In genomic region chr17:75346906-75347305, GRCh38 we compare ENCODE assay signal across 8 cellular contexts. TPM values are rescaled to one million over a fixed set of nuclear protein-coding genes. Genes with fewer than 3 reads are reported as not detected.
A peak's percentile ranks its signal among the peaks of the same experiment; 100 is the strongest.
DNase-seq lines count a peak whose midpoint lies in the region; ATAC-seq, FAIRE-seq and TF ChIP-seq lines count a peak whose summit lies in the region.

No MANE protein-coding gene starts in this region.

- peak; percentile 40 for ATAC-seq in activated CD4-positive, alpha-beta T cell treated with anti-CD3 and anti-CD28 coated beads for 36 hours

- no peak overlapping the region for H2AFZ ChIP-seq in OCI-LY7 (ENCODE audit: low read length)
- H2AFZ ChIP-seq in H1 (ENCODE audit: low read length): no peak overlapping the region

- peaks cover 27% of the 10 kb centered on the region; the same call in 1 of the 2 replicates for H3K36me3 ChIP-seq in OCI-LY7 (ENCODE audit: insufficient read depth, low read length)
- no peaks in the 10 kb centered on the region for H3K36me3 ChIP-seq in H1 (ENCODE audit: control insufficient read depth in 2 of 4, insufficient read depth in 4 of 4, low read length in 3 of 4)
- no peaks in the 10 kb centered on the region for H3K36me3 ChIP-seq in ovary

- no peaks in the 10 kb centered on the region for H3K9me3 Mint-ChIP-seq in activated CD4-positive, alpha-beta T cell treated with anti-CD3 and anti-CD28 coated beads for 36 hours (ENCODE audit: low read depth)

- H3K4me3 Mint-ChIP-seq in activated CD4-positive, alpha-beta T cell treated with anti-CD3 and anti-CD28 coated beads for 36 hours: peak overlapping the region; percentile 25

- TF ChIP-seq RAD21 in H1 (IDR thresholded peaks at IDR 0.05 in 1 of 2, conservative IDR thresholded peaks at IDR 0.05 in 1 of 2; ENCODE audit: low read depth in 2 of 2, low read length in 2 of 2): no peak

- H3K9me2 ChIP-seq in OCI-LY7 (ENCODE audit: insufficient read depth, low read length): no peaks in the 10 kb centered on the region

- H3K23ac ChIP-seq in H1 (ENCODE audit: insufficient read length): no peak overlapping the region

- peak overlapping the region; percentile 86 for H3K27ac Mint-ChIP-seq in activated CD4-positive, alpha-beta T cell treated with anti-CD3 and anti-CD28 coated beads for 36 hours

- H3K27me3 ChIP-seq in H1 (replicated peaks in 1 of 4; ENCODE audit: control insufficient read depth in 3 of 4, extremely low read depth in 1 of 4, insufficient read depth in 3 of 4, low read length in 3 of 4) (no peaks in the 10 kb centered on the region), ovary (no peaks in the 10 kb centered on the region)

- H3K4me1 ChIP-seq in OCI-LY7 (ENCODE audit: insufficient read depth, low read length, poor library complexity, severe bottlenecking) (peaks cover 85% of the 10 kb centered on the region), H1 (replicated peaks in 1 of 4; ENCODE audit: control insufficient read depth in 3 of 4, insufficient read depth in 4 of 4, low read length in 3 of 4) (peaks cover 22 to 43% (median 35%) of the 10 kb centered on the region in 4 experiments), ovary (ENCODE audit: insufficient read depth) (peaks cover 2% of the 10 kb centered on the region)

- peak overlapping the region; percentile 81 for H2BK5ac ChIP-seq in H1 (ENCODE audit: low read depth, low read length)

- TF ChIP-seq EP300 in H1 (IDR thresholded peaks at IDR 0.05; ENCODE audit: borderline replicate concordance in 1 of 2, low read depth in 2 of 2, low read length in 2 of 2) (no peak), ovary (IDR thresholded peaks at IDR 0.05) (no peak)

- DNase-seq in activated CD4-positive, alpha-beta T cell treated with anti-CD3 and anti-CD28 coated beads for 36 hours: peak; percentile 59
- no peak for DNase-seq in activated CD4-positive, alpha-beta T cell treated with anti-CD3 and anti-CD28 coated beads, Interleukin-2, amount 50 U/mL, for 1 hour
- DNase-seq in OCI-LY7 (ENCODE audit: low spot score): peak; percentile 56
- DNase-seq in H1 (ENCODE audit: low read depth in 1 of 2, low spot score in 2 of 2): no peak
- peak; percentile 15 for DNase-seq in stimulated activated CD4-positive, alpha-beta T cell treated with anti-CD3 and anti-CD28 coated beads, Interleukin-4, amount 100 ng/mL, for 1 hour
- no peak for DNase-seq in ureter (ENCODE audit: low spot score)
- DNase-seq in ovary: no peak
- DNase-seq in putamen (ENCODE audit: low spot score): no peak

- H3K9me3 ChIP-seq in OCI-LY7 (ENCODE audit: low read length): no peaks in the 10 kb centered on the region
- H3K9me3 ChIP-seq in H1 (ENCODE audit: insufficient read depth in 2 of 2, low read depth in 1 of 2, low read length in 1 of 2): no peaks in the 10 kb centered on the region
- H3K9me3 ChIP-seq in ovary: no peaks in the 10 kb centered on the region

- no peak for FAIRE-seq in H1 (lab: Jason Lieb, UNC)

- CTCF ChIA-PET in activated CD4-positive, alpha-beta T cell treated with anti-CD3 and anti-CD28 coated beads for 36 hours (lab: Charles Lee): interaction anchor here (0.9 to 3.5 kb wide), 3 partner anchors 9 to 12 kb away, joined by 3 to 11 read pairs (median 6); no protein-coding TSS in a partner anchor
- CTCF ChIA-PET in OCI-LY7 (lab: Charles Lee; ENCODE audit: unreplicated experiment) (interaction anchor here (2.4 kb wide), 1 partner anchor 9 kb away, joined by 10 read pairs; no protein-coding TSS in a partner anchor), H1 (lab: Charles Lee; ENCODE audit: partially characterized antibody) (interaction anchor here (1.3 to 3.8 kb wide), 3 partner anchors 23 to 57 kb away, joined by 3 to 40 read pairs (median 4); partner anchors contain the start of gene SLC25A19)

- H3K36me3 Mint-ChIP-seq in activated CD4-positive, alpha-beta T cell treated with anti-CD3 and anti-CD28 coated beads for 36 hours (ENCODE audit: low read depth): peaks cover 3% of the 10 kb centered on the region

- H3K4me2 ChIP-seq in OCI-LY7 (ENCODE audit: low read length): peak overlapping the region; percentile 84
- peak overlapping the region; percentile 52 to 82; a peak in 3 of 4 replicates for H3K4me2 ChIP-seq in H1 (ENCODE audit: insufficient read depth in 1 of 2, low read depth in 2 of 2, low read length in 2 of 2)

- H3K79me1 ChIP-seq in H1 (ENCODE audit: low read depth, low read length): peaks cover 3% of the 10 kb centered on the region

- no peak overlapping the region for H2BK12ac ChIP-seq in H1 (ENCODE audit: low read depth, low read length)

- peaks cover 97% of the 10 kb centered on the region for H3K4me1 Mint-ChIP-seq in activated CD4-positive, alpha-beta T cell treated with anti-CD3 and anti-CD28 coated beads for 36 hours

- peaks cover 2% of the 10 kb centered on the region; the same call in 1 of the 2 replicates for H3K23me2 ChIP-seq in H1 (ENCODE audit: low read depth, low read length)

- peak overlapping the region; percentile 94 for H3K27ac ChIP-seq in OCI-LY7 (ENCODE audit: low read depth, low read length, poor library complexity, severe bottlenecking)
- 0 out of 2 replicates have a peak overlapping the region, but pooled peaks have one; percentile 8 for H3K27ac ChIP-seq in H1 (ENCODE audit: low read depth, low read length)
- H3K27ac ChIP-seq in ovary: no peak overlapping the region

- H4K20me1 ChIP-seq in OCI-LY7 (ENCODE audit: insufficient read depth, low read length): peaks cover 11% of the 10 kb centered on the region
- peaks cover 2 to 10% of the 10 kb centered on the region in 2 experiments for H4K20me1 ChIP-seq in H1 (replicated peaks in 1 of 2; ENCODE audit: control insufficient read depth in 1 of 2, insufficient read depth in 2 of 2, low read length in 2 of 2)

- no peak overlapping the region for H3K14ac ChIP-seq in H1 (ENCODE audit: insufficient read length)

- H3K4ac ChIP-seq in H1 (replicated peaks; ENCODE audit: insufficient read length, low read depth, low read length): no peak overlapping the region

- intact Hi-C loops in activated CD4-positive, alpha-beta T cell treated with anti-CD3 and anti-CD28 coated beads for 36 hours (cut with DNase I, micrococcal nuclease): loop anchor here in 1 of 2 experiments (2.0 kb wide), 2 partner anchors 16 to 58 kb away; partner anchors contain the start of gene GRB2
- intact Hi-C loops in OCI-LY7 (cut with micrococcal nuclease; ENCODE audit: unreplicated experiment): loop anchor here (1.0 to 2.0 kb wide), 2 partner anchors 18 to 58 kb away; partner anchors contain the start of gene SLC25A19
- intact Hi-C loops in ovary (cut with DNase I): no loop called here

- no peak overlapping the region for H2BK120ac ChIP-seq in H1 (replicated peaks; ENCODE audit: low read depth, low read length)

- H3K4me3 ChIP-seq in OCI-LY7 (ENCODE audit: low read depth, low read length, poor library complexity, severe bottlenecking) (peak overlapping the region; percentile 75), H1 (ENCODE audit: extremely low read depth in 1 of 4, insufficient read depth in 2 of 4, low read depth in 3 of 4, low read length in 4 of 4) (0 out of 8 replicates have a peak overlapping the region, but pooled peaks of 1 of the 4 experiments have one; percentile 3), ovary (no peak overlapping the region)

- 38% methylated on average over 6 of the region's 6 CpGs; no CpG with 5 or more reads in 1 of the 2 experiments for WGBS in H1 (ENCODE audit: extremely low coverage in 1 of 2, insufficient coverage in 1 of 2, insufficient read length in 1 of 2, insufficient replicate concordance in 2 of 2, low coverage in 1 of 2, low lambda C conversion rate in 2 of 2, missing lambda C conversion rate in 1 of 2), 2 experiments
- WGBS in ovary, 3 donors: 61 to 71% (median 64%) methylated on average over 6 of the region's 6 CpGs

- H4K91ac ChIP-seq in H1 (replicated peaks; ENCODE audit: insufficient read length, low read length): no peak overlapping the region

- H3K18ac ChIP-seq in H1 (ENCODE audit: extremely low read depth, low read length): peak overlapping the region; percentile 93

- H2AK5ac ChIP-seq in H1 (ENCODE audit: low read depth, low read length): no peak overlapping the region

- TSS peak; percentile 62 for BruUV-seq in OCI-LY7 (replicated peaks; lab: Mats Ljungman, UMichigan)

- TF ChIP-seq POLR2A in H1 (IDR thresholded peaks at IDR 0.05; ENCODE audit: control extremely low read depth in 1 of 2, low read depth in 2 of 2, low read length in 2 of 2): no peak
- no peak for TF ChIP-seq POLR2A in ovary (IDR thresholded peaks at IDR 0.05)

- POLR2A ChIA-PET in activated CD4-positive, alpha-beta T cell treated with anti-CD3 and anti-CD28 coated beads for 36 hours (lab: Charles Lee): interaction anchor here (0.6 kb wide), 1 partner anchor 66 kb away, joined by 4 read pairs; no protein-coding TSS in a partner anchor
- POLR2A ChIA-PET in OCI-LY7 (lab: Charles Lee): interaction anchor here (1.7 to 16.4 kb wide), 8 partner anchors 10 to 50 kb away, joined by 3 to 393 read pairs (median 50); no protein-coding TSS in a partner anchor
- POLR2A ChIA-PET in H1 (lab: Charles Lee; ENCODE audit: partially characterized antibody): interaction anchor here (0.8 to 3.2 kb wide), 3 partner anchors 11 to 58 kb away, joined by 3 to 17 read pairs (median 5); partner anchors contain the start of gene SLC25A19

- H3K27me3 Mint-ChIP-seq in activated CD4-positive, alpha-beta T cell treated with anti-CD3 and anti-CD28 coated beads for 36 hours: no peaks in the 10 kb centered on the region

- peaks cover 94% of the 10 kb centered on the region for H3K79me2 ChIP-seq in OCI-LY7 (ENCODE audit: insufficient read depth, low read depth, low read length)
- H3K79me2 ChIP-seq in H1 (ENCODE audit: control insufficient read depth in 1 of 2, insufficient read depth in 2 of 2, low read length in 2 of 2): peaks cover 0 to 76% of the 10 kb centered on the region in 2 experiments; a peak in 3 of 4 replicates

- no peak overlapping the region for H4K8ac ChIP-seq in H1 (ENCODE audit: extremely low read depth, insufficient read depth, low read length)

- TF ChIP-seq CTCF in OCI-LY7 (conservative IDR thresholded peaks at IDR 0.05; ENCODE audit: low read length): no peak; the same call in 1 of the 2 replicates
- TF ChIP-seq CTCF in H1 (IDR thresholded peaks at IDR 0.05; ENCODE audit: control extremely low read depth in 1 of 3, insufficient read depth in 1 of 3, low read depth in 1 of 3, low read length in 3 of 3): no peak
- no peak for TF ChIP-seq CTCF in ovary (IDR thresholded peaks at IDR 0.05)

- no peak overlapping the region for H3K9ac ChIP-seq in H1 (replicated peaks in 1 of 4; ENCODE audit: extremely low read depth in 1 of 4, low read depth in 3 of 4, low read length in 3 of 4)

- 0 out of 2 replicates have a peak overlapping the region, but pooled peaks have one; percentile 65 for H2BK15ac ChIP-seq in H1 (ENCODE audit: low read length)

- no peak overlapping the region for H2BK20ac ChIP-seq in H1 (ENCODE audit: low read length)

- no peak overlapping the region for H4K5ac ChIP-seq in H1 (ENCODE audit: insufficient read length, low read depth, low read length)

- no peak overlapping the region for H3K56ac ChIP-seq in H1 (replicated peaks; ENCODE audit: insufficient read length, low read depth, low read length)

RNA-seq across cellular contexts. Expression of gene SLC25A19, which starts 57.7 kb away (rescaled TPM):
- 10 to 100 TPM; 67.8 to 79.7 TPM for total RNA-seq in activated CD4-positive, alpha-beta T cell treated with anti-CD3 and anti-CD28 coated beads for 36 hours
- total RNA-seq in OCI-LY7 (2014; rRNA removed; shearing (Covaris generic)): 113 TPM in 2 replicates
- total RNA-seq in OCI-LY7 (2022) (118 and 144 TPM in 2 replicates), ureter (8.8 TPM), ovary (10 to 100 TPM in 2 of 7 donors, 1 to 10 TPM in 5; 6.0 to 12.1 (median 7.9) TPM)
- 28.6 and 33.3 TPM in 2 replicates for total RNA-seq in H1 (2021; fragmentation: NEBNext Ultra II Directional; extraction: Animal tissue kit (Norgen Biotek cat#: 25700))
- polyA plus RNA-seq in H1 (2011; rRNA removed) (32.6 and 34.2 TPM in 2 replicates), ovary (1 to 10 TPM; 4.1 to 7.4 TPM)
- 28.9 TPM for polyA plus RNA-seq in H1 (2011; cell fraction: cytosol; rRNA removed)
- polyA plus RNA-seq in H1 (2011; cell fraction: nucleus; rRNA removed): 28.4 TPM
- 18.5 to 29.1 TPM (median 25.6 TPM) in 4 replicates for polyA plus RNA-seq in H1 (2012, experiment 1 of 2)
- 29.7 TPM for polyA plus RNA-seq in H1 (2012, experiment 2 of 2)
- polyA plus RNA-seq in H1 (2013, experiment 1 of 2): 26.5 TPM
- 25.1 TPM for polyA plus RNA-seq in H1 (2013, experiment 2 of 2)
- 19.6 and 21.1 TPM in 2 replicates for polyA minus RNA-seq in H1 (2011; rRNA and poly(A)+ RNA removed)
- polyA minus RNA-seq in H1 (2011; cell fraction: cytosol; rRNA and poly(A)+ RNA removed): 10.9 TPM
- polyA minus RNA-seq in H1 (2011; cell fraction: nucleus; rRNA and poly(A)+ RNA removed): 18.0 TPM

RNA-seq across cellular contexts. Expression of gene GRB2, which starts 58.6 kb away (rescaled TPM):
- 100 to 1,000 TPM; 157 to 168 TPM for total RNA-seq in activated CD4-positive, alpha-beta T cell treated with anti-CD3 and anti-CD28 coated beads for 36 hours
- 240 and 244 TPM in 2 replicates for total RNA-seq in OCI-LY7 (2014; rRNA removed; shearing (Covaris generic))
- total RNA-seq in OCI-LY7 (2022) (294 and 308 TPM in 2 replicates), ureter (79.0 TPM), ovary (10 to 100 TPM; 49.2 to 84.9 (median 62.6) TPM)
- total RNA-seq in H1 (2021; fragmentation: NEBNext Ultra II Directional; extraction: Animal tissue kit (Norgen Biotek cat#: 25700)): 101 and 102 TPM in 2 replicates
- polyA plus RNA-seq in H1 (2011; rRNA removed) (44.2 and 51.8 TPM in 2 replicates), ovary (10 to 100 TPM; 41.5 to 88.2 TPM)
- polyA plus RNA-seq in H1 (2011; cell fraction: cytosol; rRNA removed): 58.1 TPM
- 45.2 TPM for polyA plus RNA-seq in H1 (2011; cell fraction: nucleus; rRNA removed)
- 58.4 to 70.9 TPM (median 63.2 TPM) in 4 replicates for polyA plus RNA-seq in H1 (2012, experiment 1 of 2)
- polyA plus RNA-seq in H1 (2012, experiment 2 of 2): 69.4 TPM
- polyA plus RNA-seq in H1 (2013, experiment 1 of 2): 96.2 TPM
- polyA plus RNA-seq in H1 (2013, experiment 2 of 2): 83.9 TPM
- polyA minus RNA-seq in H1 (2011; rRNA and poly(A)+ RNA removed): 40.6 and 44.1 TPM in 2 replicates
- 20.0 TPM for polyA minus RNA-seq in H1 (2011; cell fraction: cytosol; rRNA and poly(A)+ RNA removed)
- polyA minus RNA-seq in H1 (2011; cell fraction: nucleus; rRNA and poly(A)+ RNA removed): 41.5 TPM

Comparison
In these comparisons a context has a peak if more than half of its experiments do, and no peak if none do; other contexts are left out.
1. DNase-seq: peak in activated CD4-positive, alpha-beta T cell treated with anti-CD3 and anti-CD28 coated beads for 36 hours (single experiment), OCI-LY7 (single experiment) and stimulated activated CD4-positive, alpha-beta T cell treated with anti-CD3 and anti-CD28 coated beads, Interleukin-4, amount 100 ng/mL, for 1 hour (single experiment); none in activated CD4-positive, alpha-beta T cell treated with anti-CD3 and anti-CD28 coated beads, Interleukin-2, amount 50 U/mL, for 1 hour (single experiment), H1 (0 of 2), ureter (single experiment), ovary (0 of 5) and putamen (single experiment).
2. H3K27ac ChIP-seq: peak in OCI-LY7 (single experiment) and H1 (single experiment); none in ovary (0 of 2).